ENCODE assay signal across 7 cellular contexts in genomic region chr1:156356875-156357534, GRCh38. TPM values are rescaled to one million over a fixed set of nuclear protein-coding genes. Genes with fewer than 3 reads are reported as not detected.
DNase-seq lines count a peak whose midpoint lies in the region; ATAC-seq, FAIRE-seq and TF ChIP-seq lines count a peak whose summit lies in the region.

No MANE protein-coding gene starts in this region.

- H3K9ac ChIP-seq in astrocyte (ENCODE audit: low read length): no peak overlapping the region

- no peaks in the 10 kb centered on the region for H3K4me1 ChIP-seq in astrocyte (ENCODE audit: insufficient read depth, low read length)

- no peaks in the 10 kb centered on the region for H4K20me1 ChIP-seq in astrocyte (ENCODE audit: insufficient read depth, low read length)

- H3K4me3 ChIP-seq in astrocyte (ENCODE audit: insufficient read depth, low read depth, low read length): no peak overlapping the region

- ATAC-seq in omental fat pad (ENCODE audit: low FRiP score): no peak

- peaks cover 25% of the 10 kb centered on the region for H3K27me3 Mint-ChIP-seq in astrocyte (ENCODE audit: low read depth, unreplicated experiment)
- peaks cover 5 to 20% (median 5%) of the 10 kb centered on the region in 3 donors for H3K27me3 Mint-ChIP-seq in immature natural killer cell (ENCODE audit: low read depth in 3 of 3)

- no peaks in the 10 kb centered on the region for H3K9me3 ChIP-seq in astrocyte (ENCODE audit: insufficient read depth, low read depth, low read length)

- FAIRE-seq in GM18507 (lab: Jason Lieb, UNC) (peak; percentile 75), astrocyte (lab: Jason Lieb, UNC) (no peak)

- no peaks in the 10 kb centered on the region for H3K9me3 Mint-ChIP-seq in astrocyte (ENCODE audit: unreplicated experiment)
- H3K9me3 Mint-ChIP-seq in immature natural killer cell: no peaks in the 10 kb centered on the region

- H3K4me3 Mint-ChIP-seq in astrocyte (ENCODE audit: unreplicated experiment) (no peak overlapping the region), immature natural killer cell (no peak overlapping the region)

- H3K27ac ChIP-seq in astrocyte (ENCODE audit: low read depth, low read length): no peak overlapping the region

- TF ChIP-seq CTCF in astrocyte (IDR thresholded peaks at IDR 0.05; ENCODE audit: insufficient read depth, low read depth, low read length) (peak; percentile 38), omental fat pad (IDR thresholded peaks at IDR 0.05) (no peak)

- no peaks in the 10 kb centered on the region for H3K36me3 ChIP-seq in astrocyte (ENCODE audit: insufficient read depth, low read length)

- DNase-seq in GM18507 (ENCODE audit: extremely low spot score, insufficient read length, low read depth) (peak; percentile 76), M059J (ENCODE audit: low read depth) (peak; percentile 33), SKM-1 treated with dmso at 0.1 percent for 144 hours (lab: John Stamatoyannopoulos, UW; ENCODE audit: unreplicated experiment) (peak; percentile 34), astrocyte (ENCODE audit: low read depth) (no peak), immature natural killer cell (peak; percentile 7 to 41 (median 29)), omental fat pad (ENCODE audit: low spot score) (no peak)
- DNase-seq in stimulated activated CD4-positive, alpha-beta T cell treated with anti-CD3 and anti-CD28 coated beads, TNF-alpha, amount 100 ng/mL, for 1 hour (ENCODE audit: low read depth in 3 of 3, low spot score in 1 of 3): peak in 2 of 3 donors; percentile 46 to 52

- H3K27ac Mint-ChIP-seq in astrocyte (ENCODE audit: unreplicated experiment) (no peak overlapping the region), immature natural killer cell (peak overlapping the region in 1 of 6 donors; percentile 45)

- no peaks in the 10 kb centered on the region for H3K79me2 ChIP-seq in astrocyte (ENCODE audit: insufficient read depth, low read length)

- H3K36me3 Mint-ChIP-seq in astrocyte (ENCODE audit: low read depth, unreplicated experiment): no peaks in the 10 kb centered on the region
- H3K36me3 Mint-ChIP-seq in immature natural killer cell: no peaks in the 10 kb centered on the region

- peaks cover 4% of the 10 kb centered on the region for H3K4me1 Mint-ChIP-seq in astrocyte (ENCODE audit: low read depth, unreplicated experiment)
- H3K4me1 Mint-ChIP-seq in immature natural killer cell: no peaks in the 10 kb centered on the region

- H2AFZ ChIP-seq in astrocyte (ENCODE audit: low read depth, low read length): no peak overlapping the region

- H3K27me3 ChIP-seq in astrocyte (ENCODE audit: insufficient read depth, low read length): peaks cover 28% of the 10 kb centered on the region

- H3K4me2 ChIP-seq in astrocyte (ENCODE audit: low read length): no peak overlapping the region

RNA-seq across cellular contexts. Expression of gene RHBG, which starts 12.0 kb away (rescaled TPM):
- total RNA-seq in M059J (2014; rRNA removed; shearing (Covaris generic)): not detected in 2 replicates
- total RNA-seq in astrocyte: not detected in 2 replicates
- not detected for polyA plus RNA-seq in immature natural killer cell
- not detected for total RNA-seq in omental fat pad

RNA-seq across cellular contexts. Expression of gene TSACC, which starts 18.7 kb away (rescaled TPM):
- total RNA-seq in M059J (2014; rRNA removed; shearing (Covaris generic)): not detected in 2 replicates
- total RNA-seq in astrocyte: 1.0 and 1.2 TPM in 2 replicates
- polyA plus RNA-seq in immature natural killer cell: under 1 TPM in 1 of 3 donors, not detected in 2; 0.62 TPM
- total RNA-seq in omental fat pad: not detected

RNA-seq across cellular contexts. Expression of gene CCT3, which starts 18.9 kb away (rescaled TPM):
- total RNA-seq in M059J (2014; rRNA removed; shearing (Covaris generic)): 406 and 432 TPM in 2 replicates
- total RNA-seq in astrocyte (343 and 360 TPM in 2 replicates), omental fat pad (100 to 1,000 TPM; 187 to 277 (median 213) TPM)
- polyA plus RNA-seq in immature natural killer cell: 100 to 1,000 TPM; 174 to 225 (median 177) TPM

RNA-seq across cellular contexts. Expression of gene VHLL, which starts 57.9 kb away (rescaled TPM):
- not detected in 2 replicates for total RNA-seq in M059J (2014; rRNA removed; shearing (Covaris generic))
- total RNA-seq in astrocyte (0.34 TPM in 1 of 2 replicates, not detected in the other), omental fat pad (not detected)
- polyA plus RNA-seq in immature natural killer cell: not detected

Comparison
In these comparisons a context has a peak if more than half of its experiments do, and no peak if none do; other contexts are left out.
1. DNase-seq: peak in GM18507 (single experiment), M059J (single experiment), SKM-1 treated with dmso at 0.1 percent for 144 hours (single experiment), immature natural killer cell (3 of 3) and stimulated activated CD4-positive, alpha-beta T cell treated with anti-CD3 and anti-CD28 coated beads, TNF-alpha, amount 100 ng/mL, for 1 hour (2 of 3); none in astrocyte (single experiment) and omental fat pad (single experiment).